In the genomic region with DNA sequence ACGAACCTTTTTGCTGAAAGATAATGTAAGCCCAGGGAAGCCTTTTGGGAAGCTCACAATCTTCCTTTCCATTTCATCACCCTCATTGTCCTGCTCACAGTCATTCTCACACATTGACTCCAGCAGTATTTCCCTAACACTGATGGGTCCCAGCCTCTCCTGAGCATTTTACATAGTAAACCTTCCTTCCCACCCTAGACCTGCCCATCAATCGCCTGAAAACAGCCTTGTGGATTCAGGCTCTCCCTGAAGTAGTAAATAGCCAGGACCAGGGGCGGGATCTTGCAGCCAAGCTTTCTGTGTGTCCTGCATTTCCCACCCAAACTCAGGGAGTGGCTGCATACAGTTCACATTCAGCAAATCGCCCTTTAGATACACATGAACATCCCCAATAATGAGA, we compare ENCODE assay signal across 6 cellular contexts.
"Had no signal": no experiment of that assay in that cellular context is flagged by ENCODE, and none has a peak within 500 bp of the region (broad histone marks: within the 10 kb centered on the region; RNA-seq: fewer than 3 reads in every experiment).

No MANE protein-coding gene starts in this region.

- DNase-seq: GOT3, H9, HCEC 1CT, IMR-90, KG1 had no signal

- H3K4me3 Mint-ChIP-seq: H9 had no signal

- H3K4me3 ChIP-seq: K562 had no signal

- ATAC-seq: K562 had no signal

- H3K9me3 Mint-ChIP-seq: H9 had no signal

- H3K27ac Mint-ChIP-seq: H9 had no signal
